Comparison of ENCODE assay signal across 18 cellular contexts in genomic region chr2:45980161-45980852, GRCh38.
"Had no signal": no experiment of that assay in that cellular context is flagged by ENCODE, and none has a peak within 500 bp of the region (broad histone marks: within the 10 kb centered on the region; RNA-seq: fewer than 3 reads in every experiment).

No MANE protein-coding gene starts in this region.

- H3K4me3 Mint-ChIP-seq: activated CD4-positive, alpha-beta memory T cell treated with anti-CD3 and anti-CD28 coated beads for 36 hours; activated naive CD8-positive, alpha-beta T cell treated with anti-CD3 and anti-CD28 coated beads, Interleukin-2, amount 10 ng/mL, durations not matched to agents 7 days and 5 days; activated T-cell treated with anti-CD3 and anti-CD28 coated beads, Interleukin-2, amount 50 U/mL, for 72 hours; nephron had no signal

- ATAC-seq: activated T-cell treated with anti-CD3 and anti-CD28 coated beads, Interleukin-2, amount 50 U/mL, for 72 hours; gastroesophageal sphincter; psoas muscle; sciatic nerve had no signal

- H3K27me3 Mint-ChIP-seq: activated CD4-positive, alpha-beta memory T cell treated with anti-CD3 and anti-CD28 coated beads for 36 hours; activated naive CD8-positive, alpha-beta T cell treated with anti-CD3 and anti-CD28 coated beads, Interleukin-2, amount 10 ng/mL, durations not matched to agents 7 days and 5 days had no signal

- DNase-seq: activated CD4-positive, alpha-beta memory T cell treated with anti-CD3 and anti-CD28 coated beads for 36 hours; activated gamma-delta T cell treated with Interleukin-2 at 50 U/mL for 16 hours; activated naive CD8-positive, alpha-beta T cell treated with anti-CD3 and anti-CD28 coated beads, Interleukin-2, amount 10 ng/mL, durations not matched to agents 7 days and 5 days; activated T-cell treated with anti-CD3 and anti-CD28 coated beads, Interleukin-2, amount 50 U/mL, for 72 hours; aorta; kidney; left ventricle myocardium inferior; mesendoderm; occipital lobe; psoas muscle; stimulated activated naive CD4-positive, alpha-beta T cell; substantia nigra; T1000; trophoblast cell had no signal

- H3K36me3 Mint-ChIP-seq: activated CD4-positive, alpha-beta memory T cell treated with anti-CD3 and anti-CD28 coated beads for 36 hours had no signal

- H3K9me3 Mint-ChIP-seq: activated CD4-positive, alpha-beta memory T cell treated with anti-CD3 and anti-CD28 coated beads for 36 hours; activated naive CD8-positive, alpha-beta T cell treated with anti-CD3 and anti-CD28 coated beads, Interleukin-2, amount 10 ng/mL, durations not matched to agents 7 days and 5 days; activated T-cell treated with anti-CD3 and anti-CD28 coated beads, Interleukin-2, amount 50 U/mL, for 72 hours; nephron had no signal

- H3K27ac Mint-ChIP-seq: activated CD4-positive, alpha-beta memory T cell treated with anti-CD3 and anti-CD28 coated beads for 36 hours; activated naive CD8-positive, alpha-beta T cell treated with anti-CD3 and anti-CD28 coated beads, Interleukin-2, amount 10 ng/mL, durations not matched to agents 7 days and 5 days; activated T-cell treated with anti-CD3 and anti-CD28 coated beads, Interleukin-2, amount 50 U/mL, for 72 hours; nephron had no signal

- H3K4me3 ChIP-seq: breast epithelium, gastroesophageal sphincter, left ventricle myocardium inferior, psoas muscle had no signal

- H3K4me1 Mint-ChIP-seq: nephron had no signal
